Comparison of ENCODE assay signal across 8 cellular contexts in genomic region chr1:203038891-203039608, GRCh38. TPM values are rescaled to one million over a fixed set of nuclear protein-coding genes. Genes with fewer than 3 reads are reported as not detected.
DNase-seq lines count a peak whose midpoint lies in the region; ATAC-seq and TF ChIP-seq lines count a peak whose summit lies in the region.

No MANE protein-coding gene starts in this region.

- H3K27ac ChIP-seq in SJCRH30 (peak overlapping the region; percentile 59), parathyroid adenoma (no peak overlapping the region)

- no peak overlapping the region for H3K4me3 ChIP-seq in GM06990 (replicated peaks; ENCODE audit: low read depth, low read length)
- H3K4me3 ChIP-seq in SJCRH30, result no peak overlapping the region
- H3K4me3 ChIP-seq in parathyroid adenoma (ENCODE audit: low read depth, low read length), result no peak overlapping the region

- peak; percentile 92 for TF ChIP-seq CTCF in GM06990 (IDR thresholded peaks at IDR 0.05; ENCODE audit: insufficient read depth, low read length, poor library complexity, severe bottlenecking)
- TF ChIP-seq CTCF in parathyroid adenoma (IDR thresholded peaks at IDR 0.05), result peak; percentile 75
- TF ChIP-seq CTCF in type B pancreatic cell (conservative IDR thresholded peaks at IDR 0.05), result peak; percentile 95

- H3K4me2 ChIP-seq in parathyroid adenoma (ENCODE audit: low read length), result no peak overlapping the region

- H3K36me3 ChIP-seq in GM06990 (ENCODE audit: control insufficient read depth, insufficient read depth, low read length), result no peaks in the 10 kb centered on the region; the same call in 1 of the 2 replicates
- H3K36me3 ChIP-seq in SJCRH30, result no peaks in the 10 kb centered on the region
- H3K36me3 ChIP-seq in parathyroid adenoma (ENCODE audit: control insufficient read depth, insufficient read depth, low read length), result no peaks in the 10 kb centered on the region

- no peaks in the 10 kb centered on the region for H3K27me3 ChIP-seq in GM06990 (replicated peaks; ENCODE audit: control insufficient read depth, insufficient read depth, low read length)
- no peaks in the 10 kb centered on the region for H3K27me3 ChIP-seq in SJCRH30
- no peaks in the 10 kb centered on the region for H3K27me3 ChIP-seq in parathyroid adenoma (ENCODE audit: control insufficient read depth, insufficient read depth, low read length)

- H3K27me3 Mint-ChIP-seq in type B pancreatic cell, result peaks cover 31% of the 10 kb centered on the region

- H3K4me3 Mint-ChIP-seq in type B pancreatic cell, result no peak overlapping the region

- no peak overlapping the region for H3K9ac ChIP-seq in parathyroid adenoma

- no peak for ATAC-seq in HG03280 (IDR thresholded peaks at IDR 0.05; ENCODE audit: unreplicated experiment)

- H3K27ac Mint-ChIP-seq in type B pancreatic cell, result no peak overlapping the region

- H2AFZ ChIP-seq in parathyroid adenoma, result no peak overlapping the region

- H3K9me3 ChIP-seq in SJCRH30 (replicated peaks), result no peaks in the 10 kb centered on the region
- H3K9me3 ChIP-seq in parathyroid adenoma (ENCODE audit: control insufficient read depth, low read length), result no peaks in the 10 kb centered on the region

- H3K36me3 Mint-ChIP-seq in type B pancreatic cell, result no peaks in the 10 kb centered on the region

- H3K4me1 Mint-ChIP-seq in type B pancreatic cell (ENCODE audit: unreplicated experiment), result peaks cover 16% of the 10 kb centered on the region

- H3K9me3 Mint-ChIP-seq in type B pancreatic cell, result no peaks in the 10 kb centered on the region

- no peaks in the 10 kb centered on the region for H3K79me2 ChIP-seq in parathyroid adenoma

- peaks cover 57% of the 10 kb centered on the region for H3K4me1 ChIP-seq in SJCRH30
- H3K4me1 ChIP-seq in parathyroid adenoma, result peaks cover 4% of the 10 kb centered on the region

- DNase-seq in GM06990 (ENCODE audit: extremely low read depth, insufficient read length) (no peak), LoVo (ENCODE audit: low spot score) (peak; percentile 62), SJCRH30 (peak; percentile 90 to 96), glomerular endothelial cell (ENCODE audit: extremely low read depth, low read depth, low spot score) (peak; percentile 27), type B pancreatic cell (ENCODE audit: extremely low spot score, unreplicated experiment) (no peak)
- peak; percentile 36 for DNase-seq in activated gamma-delta T cell treated with anti-CD3 and anti-CD28 coated beads, Interleukin-2, amount 50 U/mL, for 16 hours (ENCODE audit: low read depth)

RNA-seq across cellular contexts. Expression of gene PPFIA4, which starts 12.8 kb away (rescaled TPM):
- 13.9 and 21.5 TPM in 2 replicates for total RNA-seq in SJCRH30 (2014; rRNA removed; shearing (Covaris generic))
- 0.29 and 6.8 TPM in 2 replicates for total RNA-seq in glomerular endothelial cell
- 0.71 and 4.9 TPM in 2 replicates for total RNA-seq in type B pancreatic cell (ENCODE audit: low replicate concordance)

RNA-seq across cellular contexts. Expression of gene TMEM183A, which starts 31.9 kb away (rescaled TPM):
- 110 and 121 TPM in 2 replicates for total RNA-seq in SJCRH30 (2014; rRNA removed; shearing (Covaris generic))
- total RNA-seq in glomerular endothelial cell (55.4 and 58.7 TPM in 2 replicates), type B pancreatic cell (ENCODE audit: low replicate concordance) (75.8 and 88.2 TPM in 2 replicates)

RNA-seq across cellular contexts. Expression of gene MYOG, which starts 46.8 kb away (rescaled TPM):
- total RNA-seq in SJCRH30 (2014; rRNA removed; shearing (Covaris generic)), result 525 and 538 TPM in 2 replicates
- not detected in 2 replicates for total RNA-seq in glomerular endothelial cell
- 2.1 TPM in 1 of 2 replicates, not detected in the other for total RNA-seq in type B pancreatic cell (ENCODE audit: low replicate concordance)

Comparison
In these comparisons a context has a peak if more than half of its experiments do, and no peak if none do; other contexts are left out.
1. DNase-seq: peak in LoVo (single experiment), SJCRH30 (2 of 2), activated gamma-delta T cell treated with anti-CD3 and anti-CD28 coated beads, Interleukin-2, amount 50 U/mL, for 16 hours (single experiment) and glomerular endothelial cell (single experiment); none in GM06990 (single experiment) and type B pancreatic cell (single experiment).
2. RNA of gene MYOG, which starts 46.8 kb away (total RNA-seq): 525 to 538 TPM in SJCRH30; 2.1 TPM in type B pancreatic cell and not detected in glomerular endothelial cell; every median in the first group is over 100 times any median in the second.
3. Peak in every context shown above with its lines, with median percentiles within 50 percentile points of each other: CTCF ChIP-seq.